Comparison of ENCODE assay signal across 1 cellular context in genomic region chr13:60396783-60397692, GRCh38.
TF ChIP-seq lines count a peak whose summit lies in the region.

TDRD3 (plus strand) TSS chr13:60397220; CDS start chr13:60397365, 145 bp downstream.

TF ChIP-seq in H1, 55 proteins besides CTCF, POLR2A, EP300 and RAD21:
- TF ChIP-seq CBX5 (IDR thresholded peaks at IDR 0.05; ENCODE audit: low read depth, low read length): no peak
- TF ChIP-seq SAP30 (IDR thresholded peaks at IDR 0.05; ENCODE audit: insufficient read depth, insufficient replicate concordance, low read length): no peak
- no peak for TF ChIP-seq CHD7 (IDR thresholded peaks at IDR 0.05; ENCODE audit: insufficient replicate concordance, low read length)
- TF ChIP-seq SIN3A (conservative IDR thresholded peaks at IDR 0.05 in 1 of 2, IDR thresholded peaks at IDR 0.05 in 1 of 2; ENCODE audit: low read depth in 1 of 2, low read length in 2 of 2): peak in 1 of 2 experiments; percentile 47; a peak in 1 of 4 replicates
- no peak for TF ChIP-seq SIRT6 (IDR thresholded peaks at IDR 0.05; ENCODE audit: low read length)
- TF ChIP-seq CBX8 (IDR thresholded peaks at IDR 0.05; ENCODE audit: borderline replicate concordance, low read depth, low read length): no peak
- no peak for TF ChIP-seq USF2 (IDR thresholded peaks at IDR 0.05; ENCODE audit: low read length)
- TF ChIP-seq TBP (IDR thresholded peaks at IDR 0.05; ENCODE audit: low read depth, low read length): peak; percentile 69; the same call in 1 of the 2 replicates
- TF ChIP-seq EGR1 (IDR thresholded peaks at IDR 0.05; ENCODE audit: borderline replicate concordance, low read depth, low read length): peak; percentile 43; the same call in 1 of the 2 replicates
- TF ChIP-seq HDAC6 (IDR thresholded peaks at IDR 0.05; ENCODE audit: low read depth, low read length): no peak
- TF ChIP-seq CTBP2 (IDR thresholded peaks at IDR 0.05; ENCODE audit: borderline replicate concordance, insufficient read depth, insufficient read length, low read length): no peak
- TF ChIP-seq GABPA (IDR thresholded peaks at IDR 0.05; ENCODE audit: borderline replicate concordance, insufficient read depth, low read length): no peak
- TF ChIP-seq CREB1 (IDR thresholded peaks at IDR 0.05): no peak
- no peak for TF ChIP-seq SRF (IDR thresholded peaks at IDR 0.05; ENCODE audit: low read depth, low read length)
- TF ChIP-seq GTF2F1 (IDR thresholded peaks at IDR 0.05; ENCODE audit: borderline replicate concordance, low read depth, low read length): no peak
- TF ChIP-seq E2F6 (IDR thresholded peaks at IDR 0.05): no peak; the same call in 1 of the 2 replicates
- TF ChIP-seq POLR2AphosphoS5 (IDR thresholded peaks at IDR 0.05; ENCODE audit: low read depth, low read length): peak; percentile 58; the same call in 1 of the 2 replicates
- no peak for TF ChIP-seq BRCA1 (IDR thresholded peaks at IDR 0.05; ENCODE audit: low read depth, low read length)
- 0 out of 2 replicates have a peak, but pooled peaks have one; percentile 7 for TF ChIP-seq SP4 (IDR thresholded peaks at IDR 0.05; ENCODE audit: low read length)
- peak; percentile 23; the same call in 1 of the 2 replicates for TF ChIP-seq NRF1 (IDR thresholded peaks at IDR 0.05; ENCODE audit: low read depth, low read length)
- no peak for TF ChIP-seq TCF12 (IDR thresholded peaks at IDR 0.05; ENCODE audit: low read depth, low read length)
- no peak for TF ChIP-seq SUZ12 (IDR thresholded peaks at IDR 0.05; ENCODE audit: low read length)
- TF ChIP-seq RXRA (IDR thresholded peaks at IDR 0.05; ENCODE audit: insufficient read depth, low read depth, low read length): no peak
- no peak for TF ChIP-seq BACH1 (IDR thresholded peaks at IDR 0.05; ENCODE audit: low read length)
- TF ChIP-seq ZNF274 (IDR thresholded peaks at IDR 0.05; ENCODE audit: borderline replicate concordance, extremely low read depth, low read length): no peak
- TF ChIP-seq MAX (IDR thresholded peaks at IDR 0.05): peak; percentile 59; the same call in 1 of the 2 replicates
- no peak for TF ChIP-seq SIX5 (IDR thresholded peaks at IDR 0.05; ENCODE audit: low read depth, low read length)
- no peak for TF ChIP-seq MAFK (IDR thresholded peaks at IDR 0.05; ENCODE audit: low read depth, low read length)
- TF ChIP-seq EZH2 (IDR thresholded peaks at IDR 0.05; ENCODE audit: low read depth, low read length, severe bottlenecking): no peak
- no peak for TF ChIP-seq SP2 (IDR thresholded peaks at IDR 0.05; ENCODE audit: low read length)
- TF ChIP-seq SP1 (IDR thresholded peaks at IDR 0.05; ENCODE audit: low read depth, low read length): 0 out of 2 replicates have a peak, but pooled peaks have one; percentile 25
- peak; percentile 59 for TF ChIP-seq TAF1 (IDR thresholded peaks at IDR 0.05; ENCODE audit: low read depth, low read length)
- TF ChIP-seq RFX5 (IDR thresholded peaks at IDR 0.05; ENCODE audit: borderline replicate concordance, low read depth, low read length): no peak
- no peak for TF ChIP-seq CEBPB (IDR thresholded peaks at IDR 0.05; ENCODE audit: low read depth, low read length)
- TF ChIP-seq KDM5A (IDR thresholded peaks at IDR 0.05; ENCODE audit: low read length): no peak
- no peak for TF ChIP-seq JUND (IDR thresholded peaks at IDR 0.05; ENCODE audit: low read length)
- peak; percentile 74 for TF ChIP-seq TAF7 (optimal IDR thresholded peaks at IDR 0.05; ENCODE audit: borderline replicate concordance, low read depth, low read length)
- peak; percentile 67; the same call in 1 of the 2 replicates for TF ChIP-seq RBBP5 (IDR thresholded peaks at IDR 0.05; ENCODE audit: borderline replicate concordance, low read depth, low read length)
- no peak for TF ChIP-seq FOSL1 (IDR thresholded peaks at IDR 0.05; ENCODE audit: insufficient read depth, low read depth, low read length)
- TF ChIP-seq ASH2L (IDR thresholded peaks at IDR 0.05; ENCODE audit: low read length): no peak
- TF ChIP-seq NANOG (IDR thresholded peaks at IDR 0.05; ENCODE audit: insufficient read depth, low read depth, low read length, poor library complexity, severe bottlenecking): no peak
- TF ChIP-seq POU5F1 (IDR thresholded peaks at IDR 0.05; ENCODE audit: low read depth, low read length): no peak
- no peak for TF ChIP-seq JUN (IDR thresholded peaks at IDR 0.05; ENCODE audit: low read depth, low read length)
- TF ChIP-seq PHF8 (conservative IDR thresholded peaks at IDR 0.05; ENCODE audit: low read depth, low read length): peak; percentile 81
- TF ChIP-seq KDM1A (IDR thresholded peaks at IDR 0.05; ENCODE audit: borderline replicate concordance, low read length): no peak
- TF ChIP-seq YY1 (IDR thresholded peaks at IDR 0.05; ENCODE audit: low read depth, low read length): no peak; the same call in 1 of the 2 replicates
- TF ChIP-seq ATF2 (IDR thresholded peaks at IDR 0.05; ENCODE audit: low read length): no peak
- TF ChIP-seq CHD2 (IDR thresholded peaks at IDR 0.05; ENCODE audit: low read length): no peak
- no peak for TF ChIP-seq BCL11A (IDR thresholded peaks at IDR 0.05; ENCODE audit: low read depth in 2 of 2, low read length in 2 of 2)
- TF ChIP-seq ATF3 (IDR thresholded peaks at IDR 0.05; ENCODE audit: insufficient read depth, low read depth, low read length): no peak
- no peak for TF ChIP-seq CHD1 (IDR thresholded peaks at IDR 0.05; ENCODE audit: low read depth, low read length)
- no peak for TF ChIP-seq TEAD4 (IDR thresholded peaks at IDR 0.05; ENCODE audit: low read depth, low read length)
- TF ChIP-seq KDM4A (IDR thresholded peaks at IDR 0.05; ENCODE audit: low read depth, low read length, severe bottlenecking): peak; percentile 31
- no peak for TF ChIP-seq HDAC2 (IDR thresholded peaks at IDR 0.05; ENCODE audit: borderline replicate concordance in 1 of 2, low read depth in 2 of 2, low read length in 2 of 2)
- no peak for TF ChIP-seq RNF2 (IDR thresholded peaks at IDR 0.05; ENCODE audit: borderline replicate concordance, low read depth, low read length, missing control alignments, poor library complexity, severe bottlenecking)
